Comparison of ENCODE assay signal across 39 cellular contexts in genomic region chr6:67336014-67336413, GRCh38.
"Had no signal": no experiment of that assay in that cellular context is flagged by ENCODE, and none has a peak within 500 bp of the region (broad histone marks: within the 10 kb centered on the region; RNA-seq: fewer than 3 reads in every experiment).

No MANE protein-coding gene starts in this region.

- ATAC-seq: activated CD8-positive, alpha-beta T cell treated with anti-CD3 and anti-CD28 coated beads for 36 hours; activated T-cell treated with anti-CD3 and anti-CD28 coated beads, Interleukin-2, amount 50 U/mL, for 72 hours; activated T-helper 17 cell treated with anti-CD3 and anti-CD28 coated beads, Interleukin-2, amount 50 U/mL, for 72 hours; Right ventricle myocardium inferior; SK-N-SH treated with all-trans-retinoic acid at 6 μM for 48 hours had no signal

- H2AFZ ChIP-seq: PC-9 had no signal

- H3K36me3 ChIP-seq: brain microvascular endothelial cell, cardiac muscle cell, WERI-Rb-1 had no signal

- DNase-seq: activated CD4-positive, alpha-beta T cell treated with anti-CD3 and anti-CD28 coated beads for 1 hour; activated CD4-positive, alpha-beta T cell treated with anti-CD3 and anti-CD28 coated beads, Interleukin-2, amount 10 ng/mL, durations not matched to agents 24 days and 14 days; activated CD4-positive, alpha-beta T cell treated with anti-CD3 and anti-CD28 coated beads, Interleukin-2, amount 50 U/mL, for 4 hours; activated CD4-positive, CD25-positive, alpha-beta regulatory T cell; activated CD8-positive, alpha-beta T cell treated with anti-CD3 and anti-CD28 coated beads for 36 hours; activated effector memory CD4-positive, alpha-beta T cell treated with anti-CD3 and anti-CD28 coated beads, Interleukin-2, amount 50 U/mL, for 16 hours; activated naive CD4-positive, alpha-beta T cell; activated naive CD4-positive, alpha-beta T cell treated with anti-CD3 and anti-CD28 coated beads, Interleukin-2, amount 50 U/mL, for 16 hours; activated naive CD8-positive, alpha-beta T cell treated with anti-CD3 and anti-CD28 coated beads for 36 hours; activated T-cell treated with anti-CD3 and anti-CD28 coated beads, Interleukin-2, amount 50 U/mL, for 1 hour; activated T-cell treated with anti-CD3 and anti-CD28 coated beads, Interleukin-2, amount 50 U/mL, for 72 hours; amygdala; brain microvascular endothelial cell; KG1; MM.1S; MV-4-11; NCI-H1092; NCI-H1417; NCI-H146; NCI-H187; NCI-H2029 treated with DMSO at 0.1 percent for 48 hours; NCI-H2107; NCI-H2171; NCI-H510A; NCI-H526; NCI-H748 treated with DMSO at 0.1 percent for 48 hours; NK-92 treated with Interleukin-12 subunit alpha and Interleukin-12 subunit beta, amount 100 ng/mL, for 24 hours; PC-9; SIG-M5; SW 1271; T-helper 1 cell; T-helper 2 cell; T-helper 9 cell; WERI-Rb-1 had no signal

- H3K4me3 ChIP-seq: cardiac muscle cell, PC-9 had no signal

- H3K27ac ChIP-seq: brain microvascular endothelial cell, cardiac muscle cell, PC-9, RWPE1, WERI-Rb-1 had no signal

- H3K4me2 ChIP-seq: PC-9 had no signal

- H3K27me3 ChIP-seq: brain microvascular endothelial cell, cardiac muscle cell had no signal
